ENCODE assay signal across 2 cellular contexts in the genomic region with DNA sequence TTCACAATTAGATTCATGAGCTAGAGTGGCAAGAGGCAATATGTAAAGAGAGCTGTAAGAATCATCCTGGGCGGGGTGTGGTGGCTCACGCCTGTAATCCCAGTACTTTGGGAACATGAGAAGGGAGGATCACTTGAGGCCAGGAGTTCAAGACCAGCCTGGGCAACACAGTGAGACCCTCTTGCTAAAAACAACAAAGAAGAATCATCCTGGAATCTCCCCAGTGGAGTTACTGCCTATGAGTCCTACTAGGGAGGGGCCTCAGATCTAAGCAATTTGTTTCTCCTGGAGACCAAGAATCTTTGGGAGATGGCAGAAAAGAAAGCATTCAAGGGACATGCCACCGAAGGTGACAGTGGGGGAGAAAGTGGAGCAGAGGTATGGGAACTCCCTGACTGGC.
TF ChIP-seq lines count a peak whose summit lies in the region.

No MANE protein-coding gene starts in this region.

TF ChIP-seq in IMR-90, 13 proteins besides CTCF, POLR2A, EP300 and RAD21:
- TF ChIP-seq MAFK (IDR thresholded peaks at IDR 0.05; ENCODE audit: low read depth, low read length) (no peak), RFX5 (IDR thresholded peaks at IDR 0.05; ENCODE audit: low read depth, low read length) (no peak), ELK1 (IDR thresholded peaks at IDR 0.05; ENCODE audit: borderline replicate concordance, low read depth, low read length) (no peak), USF2 (IDR thresholded peaks at IDR 0.05; ENCODE audit: low read depth, low read length) (no peak), NFE2L2 (IDR thresholded peaks at IDR 0.05; ENCODE audit: low read depth, low read length) (no peak), MXI1 (IDR thresholded peaks at IDR 0.05; ENCODE audit: borderline replicate concordance, low read depth, low read length) (no peak), RCOR1 (IDR thresholded peaks at IDR 0.05; ENCODE audit: insufficient replicate concordance, low read length) (no peak), FOS (IDR thresholded peaks at IDR 0.05; ENCODE audit: low read depth, low read length) (peak; percentile 8; the same call in 1 of the 2 replicates), CEBPB (IDR thresholded peaks at IDR 0.05; ENCODE audit: low read depth, low read length) (no peak), BHLHE40 (IDR thresholded peaks at IDR 0.05; ENCODE audit: low read depth, low read length) (no peak), MAZ (IDR thresholded peaks at IDR 0.05; ENCODE audit: borderline replicate concordance, low read depth, low read length) (no peak), SMC3 (IDR thresholded peaks at IDR 0.05; ENCODE audit: low read depth, low read length) (0 out of 2 replicates have a peak, but pooled peaks have one; percentile 21), CHD1 (IDR thresholded peaks at IDR 0.05; ENCODE audit: low read depth, low read length) (no peak)

TF ChIP-seq in HepG2, 621 proteins besides CTCF, POLR2A, EP300 and RAD21 (continued from another document):
- TF ChIP-seq NPAS2 (CRISPR knock-in tag; IDR thresholded peaks at IDR 0.05; ENCODE audit: borderline replicate concordance) (0 out of 2 replicates have a peak, but pooled peaks have one; percentile 25), ZNF660 (CRISPR knock-in tag; IDR thresholded peaks at IDR 0.05; ENCODE audit: borderline replicate concordance, low read depth) (no peak), ZNF121 (CRISPR knock-in tag; IDR thresholded peaks at IDR 0.05) (peak; percentile 29; the same call in 1 of the 2 replicates), GFI1 (CRISPR knock-in tag; IDR thresholded peaks at IDR 0.05; ENCODE audit: borderline replicate concordance) (no peak)
- TF ChIP-seq, protein P1, sequence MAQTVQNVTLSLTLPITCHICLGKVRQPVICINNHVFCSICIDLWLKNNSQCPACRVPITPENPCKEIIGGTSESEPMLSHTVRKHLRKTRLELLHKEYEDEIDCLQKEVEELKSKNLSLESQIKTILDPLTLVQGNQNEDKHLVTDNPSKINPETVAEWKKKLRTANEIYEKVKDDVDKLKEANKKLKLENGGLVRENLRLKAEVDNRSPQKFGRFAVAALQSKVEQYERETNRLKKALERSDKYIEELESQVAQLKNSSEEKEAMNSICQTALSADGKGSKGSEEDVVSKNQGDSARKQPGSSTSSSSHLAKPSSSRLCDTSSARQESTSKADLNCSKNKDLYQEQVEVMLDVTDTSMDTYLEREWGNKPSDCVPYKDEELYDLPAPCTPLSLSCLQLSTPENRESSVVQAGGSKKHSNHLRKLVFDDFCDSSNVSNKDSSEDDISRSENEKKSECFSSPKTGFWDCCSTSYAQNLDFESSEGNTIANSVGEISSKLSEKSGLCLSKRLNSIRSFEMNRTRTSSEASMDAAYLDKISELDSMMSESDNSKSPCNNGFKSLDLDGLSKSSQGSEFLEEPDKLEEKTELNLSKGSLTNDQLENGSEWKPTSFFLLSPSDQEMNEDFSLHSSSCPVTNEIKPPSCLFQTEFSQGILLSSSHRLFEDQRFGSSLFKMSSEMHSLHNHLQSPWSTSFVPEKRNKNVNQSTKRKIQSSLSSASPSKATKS (CRISPR knock-in tag; IDR thresholded peaks at IDR 0.05) = no peak
